18 cellular contexts compared by ENCODE assay signal in genomic region chr12:89305373-89305772, GRCh38. TPM values are rescaled to one million over a fixed set of nuclear protein-coding genes. Genes with fewer than 3 reads are reported as not detected.
A peak's percentile ranks its signal among the peaks of the same experiment; 100 is the strongest.
DNase-seq lines count a peak whose midpoint lies in the region; TF ChIP-seq lines count a peak whose summit lies in the region.
"Had no signal": no experiment of that assay in that cellular context is flagged by ENCODE, and none has a peak within 500 bp of the region (broad histone marks: within the 10 kb centered on the region; RNA-seq: fewer than 3 reads in every experiment).

No MANE protein-coding gene starts in this region.

- no peak overlapping the region for H3K4me2 ChIP-seq in osteoblast (ENCODE audit: insufficient read depth, low read length)
- H3K4me2 ChIP-seq: BLaER1, PC-9 had no signal

- H3K4me3 ChIP-seq in osteoblast (ENCODE audit: insufficient read depth, low read length): no peak overlapping the region
- H3K4me3 ChIP-seq: BLaER1, GM23248, PC-9 had no signal

- no peaks in the 10 kb centered on the region for H3K79me2 ChIP-seq in osteoblast (ENCODE audit: insufficient read depth, low read length)

- no peak overlapping the region for H3K4me3 Mint-ChIP-seq in endothelial cell (ENCODE audit: unreplicated experiment)
- H3K4me3 Mint-ChIP-seq: CD8-positive, alpha-beta T cell had no signal

- no peaks in the 10 kb centered on the region for H3K36me3 Mint-ChIP-seq in endothelial cell (ENCODE audit: low read depth, unreplicated experiment)
- H3K36me3 Mint-ChIP-seq: CD8-positive, alpha-beta T cell had no signal

- no peaks in the 10 kb centered on the region for H3K4me1 ChIP-seq in osteoblast (ENCODE audit: insufficient read depth, low read length)
- H3K4me1 ChIP-seq: BLaER1 had no signal

- H3K27me3 ChIP-seq in osteoblast (ENCODE audit: insufficient read depth, low read length): no peaks in the 10 kb centered on the region
- H3K27me3 ChIP-seq: BLaER1 had no signal

- H3K27ac ChIP-seq in VCaP (peak overlapping the region; percentile 57), osteoblast (ENCODE audit: low read depth, low read length) (no peak overlapping the region)
- H3K27ac ChIP-seq: BLaER1, GM23248, PC-9 had no signal

- H3K36me3 ChIP-seq in osteoblast (ENCODE audit: insufficient read depth, low read length): no peaks in the 10 kb centered on the region
- H3K36me3 ChIP-seq: BLaER1 had no signal

- no peaks in the 10 kb centered on the region for H3K9me3 ChIP-seq in osteoblast (ENCODE audit: low read depth, low read length)
- H3K9me3 ChIP-seq: BLaER1 had no signal

- peaks cover 6% of the 10 kb centered on the region for H3K27me3 Mint-ChIP-seq in endothelial cell (ENCODE audit: unreplicated experiment)

- no peaks in the 10 kb centered on the region for H4K20me1 ChIP-seq in osteoblast (ENCODE audit: insufficient read depth, low read length)
- H4K20me1 ChIP-seq: BLaER1 had no signal

- no peak for TF ChIP-seq CTCF in VCaP (conservative IDR thresholded peaks at IDR 0.05)
- no peak for TF ChIP-seq CTCF in osteoblast (IDR thresholded peaks at IDR 0.05; ENCODE audit: extremely low read depth, low read depth, low read length)
- TF ChIP-seq CTCF in endothelial cell (IDR thresholded peaks at IDR 0.05; ENCODE audit: unreplicated experiment): no peak

- peak overlapping the region; percentile 11 for H2AFZ ChIP-seq in osteoblast (ENCODE audit: low read length)
- H2AFZ ChIP-seq: GM23248, PC-9 had no signal

- DNase-seq in NCI-H1417 (lab: John Stamatoyannopoulos, UW) (peak in 2 of 3 experiments; percentile 29 to 55), NCI-H1417 treated with DMSO at 0.1 percent for 48 hours (lab: John Stamatoyannopoulos, UW) (no peak), NCI-H146 treated with DMSO at 0.1 percent for 48 hours (lab: John Stamatoyannopoulos, UW; ENCODE audit: unreplicated experiment) (peak; percentile 38), osteoblast (ENCODE audit: insufficient read length, low spot score, missing footprints) (no peak), NCI-H2227 treated with DMSO at 0.1 percent for 48 hours (lab: John Stamatoyannopoulos, UW) (no peak), endothelial cell (ENCODE audit: low spot score) (no peak), cerebellar nuclear complex (lab: John Stamatoyannopoulos, UW) (no peak)
- DNase-seq: CD8-positive, alpha-beta T cell; GM23248; KBM-7; NCI-H1092; NCI-H187; NCI-H2171; NCI-H524; PC-9; SW 1271 had no signal

- H3K9me3 Mint-ChIP-seq in endothelial cell (ENCODE audit: unreplicated experiment): no peaks in the 10 kb centered on the region
- H3K9me3 Mint-ChIP-seq: CD8-positive, alpha-beta T cell had no signal

- H3K27ac Mint-ChIP-seq in endothelial cell (ENCODE audit: unreplicated experiment): no peak overlapping the region
- H3K27ac Mint-ChIP-seq: CD8-positive, alpha-beta T cell had no signal

- H3K4me1 Mint-ChIP-seq in endothelial cell (ENCODE audit: unreplicated experiment): peaks cover 10% of the 10 kb centered on the region

RNA-seq across cellular contexts. Expression of gene DUSP6, which starts 46.9 kb away (rescaled TPM):
- total RNA-seq in osteoblast (28.6 and 30.0 TPM in 2 replicates), endothelial cell (ENCODE audit: unreplicated experiment) (232 TPM)

Comparison
In these comparisons a context has a peak if more than half of its experiments do, and no peak if none do; other contexts are left out.
1. DNase-seq: peak in NCI-H1417 (2 of 3) and NCI-H146 treated with DMSO at 0.1 percent for 48 hours (single experiment); none in NCI-H1417 treated with DMSO at 0.1 percent for 48 hours (single experiment), osteoblast (single experiment), NCI-H2227 treated with DMSO at 0.1 percent for 48 hours (single experiment), endothelial cell (single experiment) and cerebellar nuclear complex (0 of 2).